ENCODE assay signal across 11 cellular contexts in the genomic region with DNA sequence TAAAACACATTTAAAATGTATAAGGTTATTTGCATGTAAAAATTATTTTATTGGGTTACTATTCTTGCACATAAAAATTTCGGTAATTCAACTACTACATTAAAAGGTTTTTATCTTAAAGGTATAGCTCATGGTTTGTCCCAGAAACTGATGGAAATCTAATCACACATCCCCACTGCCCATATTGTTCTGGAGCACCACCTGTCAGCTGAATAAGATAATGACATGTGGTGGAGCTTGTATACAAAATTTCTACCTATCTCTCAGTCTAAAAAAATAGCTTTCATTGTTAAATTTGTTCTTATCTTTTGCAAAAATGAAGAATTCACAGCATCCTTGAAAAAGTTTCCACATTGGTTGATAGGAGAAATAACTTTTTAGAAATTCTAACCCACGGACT. TPM values are rescaled to one million over a fixed set of nuclear protein-coding genes. Genes with fewer than 3 reads are reported as not detected.
DNase-seq lines count a peak whose midpoint lies in the region; ATAC-seq, FAIRE-seq and TF ChIP-seq lines count a peak whose summit lies in the region.
"Had no signal": no experiment of that assay in that cellular context is flagged by ENCODE, and none has a peak within 500 bp of the region (broad histone marks: within the 10 kb centered on the region; RNA-seq: fewer than 3 reads in every experiment).

No MANE protein-coding gene starts in this region.

- no peak for TF ChIP-seq POLR2A in NB4 (IDR thresholded peaks at IDR 0.05; ENCODE audit: extremely low read depth, insufficient read length)

- H3K27ac Mint-ChIP-seq in progenitor cell of endocrine pancreas (no peak overlapping the region), glutamatergic neuron (ENCODE audit: unreplicated experiment) (no peak overlapping the region)

- no peaks in the 10 kb centered on the region for H3K27me3 ChIP-seq in bronchial epithelial cell (ENCODE audit: control insufficient read depth, insufficient read depth, low read length)
- H3K27me3 ChIP-seq: uterus had no signal

- H3K9me3 Mint-ChIP-seq in progenitor cell of endocrine pancreas (ENCODE audit: low read depth) (no peaks in the 10 kb centered on the region), glutamatergic neuron (ENCODE audit: unreplicated experiment) (no peaks in the 10 kb centered on the region)
- H3K9me3 Mint-ChIP-seq: central memory CD8-positive, alpha-beta T cell had no signal

- H3K36me3 ChIP-seq in bronchial epithelial cell (ENCODE audit: control insufficient read depth, insufficient read depth, low read length) = no peaks in the 10 kb centered on the region
- H3K36me3 ChIP-seq: uterus had no signal

- H3K36me3 Mint-ChIP-seq in progenitor cell of endocrine pancreas (ENCODE audit: insufficient read depth) (no peaks in the 10 kb centered on the region), glutamatergic neuron (ENCODE audit: unreplicated experiment) (no peaks in the 10 kb centered on the region)

- ATAC-seq in GM18909 (IDR thresholded peaks at IDR 0.05; ENCODE audit: poor library complexity, unreplicated experiment) (no peak), GM21447 (IDR thresholded peaks at IDR 0.05; ENCODE audit: unreplicated experiment) (no peak)

- no peak for FAIRE-seq in bronchial epithelial cell (lab: Jason Lieb, UNC)

- H3K27me3 Mint-ChIP-seq in progenitor cell of endocrine pancreas = no peaks in the 10 kb centered on the region
- H3K27me3 Mint-ChIP-seq in glutamatergic neuron (ENCODE audit: unreplicated experiment) = no peaks in the 10 kb centered on the region
- H3K27me3 Mint-ChIP-seq: central memory CD8-positive, alpha-beta T cell had no signal

- H3K4me1 Mint-ChIP-seq in progenitor cell of endocrine pancreas (ENCODE audit: low read depth) (peaks cover 13% of the 10 kb centered on the region), glutamatergic neuron (ENCODE audit: low read depth, unreplicated experiment) (peaks cover 4% of the 10 kb centered on the region)
- H3K4me1 Mint-ChIP-seq: central memory CD8-positive, alpha-beta T cell had no signal

- DNase-seq in NCI-H146 (lab: John Stamatoyannopoulos, UW) = peak; percentile 23
- no peak for DNase-seq in NCI-H146 treated with DMSO at 0.1 percent for 48 hours (lab: John Stamatoyannopoulos, UW; ENCODE audit: unreplicated experiment)
- DNase-seq in NB4 (ENCODE audit: low read depth) = no peak
- peak; percentile 30 for DNase-seq in bronchial epithelial cell (ENCODE audit: low read depth)
- no peak for DNase-seq in progenitor cell of endocrine pancreas (ENCODE audit: low spot score, unreplicated experiment)
- no peak for DNase-seq in glutamatergic neuron
- DNase-seq: left cardiac atrium, uterus had no signal

- H3K4me3 Mint-ChIP-seq in progenitor cell of endocrine pancreas (ENCODE audit: low read depth) = no peak overlapping the region
- H3K4me3 Mint-ChIP-seq in glutamatergic neuron (ENCODE audit: unreplicated experiment) = no peak overlapping the region
- H3K4me3 Mint-ChIP-seq: central memory CD8-positive, alpha-beta T cell had no signal

- H3K4me3 ChIP-seq in NB4 (ENCODE audit: low read depth, low read length) = no peak overlapping the region
- no peak overlapping the region for H3K4me3 ChIP-seq in bronchial epithelial cell (ENCODE audit: low read depth, low read length)
- H3K4me3 ChIP-seq: uterus had no signal

- TF ChIP-seq CTCF in NB4 (IDR thresholded peaks at IDR 0.05; ENCODE audit: low read depth, low read length) (peak; percentile 7), bronchial epithelial cell (IDR thresholded peaks at IDR 0.05; ENCODE audit: insufficient read depth, low read length, severe bottlenecking) (peak; percentile 27), progenitor cell of endocrine pancreas (IDR thresholded peaks at IDR 0.05; ENCODE audit: unreplicated experiment) (peak; percentile 36), glutamatergic neuron (IDR thresholded peaks at IDR 0.05; ENCODE audit: partially characterized antibody, unreplicated experiment) (no peak)

RNA-seq across cellular contexts. Expression of a gene that starts 18.3 kb away (rescaled TPM):
- under 0.01 TPM in 2 replicates for total RNA-seq in bronchial epithelial cell
- total RNA-seq in progenitor cell of endocrine pancreas = 43.8 and 51.7 TPM in 2 replicates
- total RNA-seq in glutamatergic neuron (ENCODE audit: unreplicated experiment) = 1.8 TPM

Comparison
In these comparisons a context has a peak if more than half of its experiments do, and no peak if none do; other contexts are left out.
1. DNase-seq: peak in NCI-H146 (single experiment) and bronchial epithelial cell (single experiment); none in NCI-H146 treated with DMSO at 0.1 percent for 48 hours (single experiment), NB4 (single experiment), progenitor cell of endocrine pancreas (single experiment) and glutamatergic neuron (single experiment).
2. RNA of a gene that starts 18.3 kb away (total RNA-seq): 43.8 to 51.7 TPM in progenitor cell of endocrine pancreas; 1.8 TPM in glutamatergic neuron (single experiment) and under 0.01 TPM in bronchial epithelial cell; every median in the first group is over 10 times any median in the second.